In the genomic region with DNA sequence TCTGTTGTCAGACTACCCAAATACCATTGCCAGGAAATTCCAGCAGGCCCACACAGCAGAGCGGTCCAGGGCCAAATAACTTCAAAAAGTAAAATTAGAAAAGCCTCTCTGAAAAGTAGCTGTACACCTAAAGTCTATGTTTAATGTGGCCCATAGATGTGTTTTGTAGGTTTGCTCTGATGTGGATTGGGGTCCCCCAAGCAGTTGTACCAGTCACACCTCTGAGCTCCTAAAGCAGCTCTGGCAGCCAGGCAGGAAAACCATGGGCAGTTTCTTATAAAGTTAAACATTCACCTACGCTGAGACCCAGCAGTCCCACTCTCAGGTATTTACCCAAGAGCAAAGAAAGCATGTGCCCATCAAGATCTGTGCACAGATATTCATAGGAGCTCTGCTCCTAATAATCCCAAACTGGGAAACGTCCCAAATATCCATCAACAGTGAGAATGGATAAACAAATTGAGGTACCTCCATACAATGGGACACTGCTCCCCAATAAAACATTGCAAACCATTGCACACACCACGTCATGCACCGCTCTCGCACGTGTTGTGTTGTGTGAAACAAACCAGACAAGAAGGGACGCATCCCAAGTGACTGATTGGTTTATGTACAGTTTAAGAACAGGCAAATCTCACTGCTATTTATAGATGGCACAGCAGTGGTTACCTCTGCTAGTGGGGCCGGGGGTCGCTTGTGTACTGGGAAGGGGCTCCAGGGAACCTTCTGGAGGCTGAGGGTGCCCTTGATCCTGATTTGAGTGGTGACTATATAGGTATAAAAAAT, we compare ENCODE assay signal across 9 cellular contexts. TPM values are rescaled to one million over a fixed set of nuclear protein-coding genes. Genes with fewer than 3 reads are reported as not detected.
A peak's percentile ranks its signal among the peaks of the same experiment; 100 is the strongest.
DNase-seq lines count a peak whose midpoint lies in the region; ATAC-seq and TF ChIP-seq lines count a peak whose summit lies in the region.
"Had no signal": no experiment of that assay in that cellular context is flagged by ENCODE, and none has a peak within 500 bp of the region (broad histone marks: within the 10 kb centered on the region; RNA-seq: fewer than 3 reads in every experiment).

No MANE protein-coding gene starts in this region.

- H3K27me3 ChIP-seq in MM.1S (replicated peaks; ENCODE audit: insufficient read depth, low read length) (peaks cover 40% of the 10 kb centered on the region), foreskin keratinocyte (peaks cover 10% of the 10 kb centered on the region), WERI-Rb-1 (ENCODE audit: insufficient read depth, low read depth, severe bottlenecking) (no peaks in the 10 kb centered on the region)

- no peaks in the 10 kb centered on the region for H3K9me2 ChIP-seq in MM.1S (replicated peaks; ENCODE audit: insufficient read depth, low read length)

- peak overlapping the region; percentile 69 for H3K4me3 Mint-ChIP-seq in T-helper 1 cell treated with Interleukin-12 subunit alpha and Interleukin-12 subunit beta and Interleukin-4 antibody, amounts not matched to agents 30 μg/mL and 1 μg/mL, for 36 hours
- H3K4me3 Mint-ChIP-seq in stimulated activated naive CD8-positive, alpha-beta T cell treated with anti-CD3 and anti-CD28 coated beads, Interleukin-15, Interleukin-2, amounts not matched to agents 100 ng/mL and 50 ng/mL, for 24 hours: peak overlapping the region; percentile 17

- peak; percentile 69 for ATAC-seq in foreskin keratinocyte

- H3K4me3 ChIP-seq in MM.1S (ENCODE audit: low read length) (no peak overlapping the region), WERI-Rb-1 (ENCODE audit: low read depth, low read length) (no peak overlapping the region)

- no peak overlapping the region for H3K27ac Mint-ChIP-seq in T-helper 1 cell treated with Interleukin-12 subunit alpha and Interleukin-12 subunit beta and Interleukin-4 antibody, amounts not matched to agents 30 μg/mL and 1 μg/mL, for 36 hours
- peak overlapping the region; percentile 72 for H3K27ac Mint-ChIP-seq in stimulated activated naive CD8-positive, alpha-beta T cell treated with anti-CD3 and anti-CD28 coated beads, Interleukin-15, Interleukin-2, amounts not matched to agents 100 ng/mL and 50 ng/mL, for 24 hours

- H3K9me3 Mint-ChIP-seq in T-helper 1 cell treated with Interleukin-12 subunit alpha and Interleukin-12 subunit beta and Interleukin-4 antibody, amounts not matched to agents 30 μg/mL and 1 μg/mL, for 36 hours: no peaks in the 10 kb centered on the region
- no peaks in the 10 kb centered on the region for H3K9me3 Mint-ChIP-seq in stimulated activated naive CD8-positive, alpha-beta T cell treated with anti-CD3 and anti-CD28 coated beads, Interleukin-15, Interleukin-2, amounts not matched to agents 100 ng/mL and 50 ng/mL, for 24 hours

- H3K4me1 ChIP-seq in MM.1S (ENCODE audit: low read length): peaks cover 13% of the 10 kb centered on the region
- H3K4me1 ChIP-seq in foreskin keratinocyte: peaks cover 7% of the 10 kb centered on the region

- peaks cover 24% of the 10 kb centered on the region for H3K27me3 Mint-ChIP-seq in T-helper 1 cell treated with Interleukin-12 subunit alpha and Interleukin-12 subunit beta and Interleukin-4 antibody, amounts not matched to agents 30 μg/mL and 1 μg/mL, for 36 hours (ENCODE audit: low read depth)
- H3K27me3 Mint-ChIP-seq in stimulated activated naive CD8-positive, alpha-beta T cell treated with anti-CD3 and anti-CD28 coated beads, Interleukin-15, Interleukin-2, amounts not matched to agents 100 ng/mL and 50 ng/mL, for 24 hours: peaks cover 3% of the 10 kb centered on the region

- no peaks in the 10 kb centered on the region for H3K36me3 Mint-ChIP-seq in T-helper 1 cell treated with Interleukin-12 subunit alpha and Interleukin-12 subunit beta and Interleukin-4 antibody, amounts not matched to agents 30 μg/mL and 1 μg/mL, for 36 hours (ENCODE audit: low read depth)
- no peaks in the 10 kb centered on the region for H3K36me3 Mint-ChIP-seq in stimulated activated naive CD8-positive, alpha-beta T cell treated with anti-CD3 and anti-CD28 coated beads, Interleukin-15, Interleukin-2, amounts not matched to agents 100 ng/mL and 50 ng/mL, for 24 hours (ENCODE audit: low read depth)

- peak overlapping the region; percentile 44 for H3K4me2 ChIP-seq in MM.1S (ENCODE audit: low read depth, low read length)

- H4K20me1 ChIP-seq in MM.1S (ENCODE audit: insufficient read depth, low read length): no peaks in the 10 kb centered on the region

- H3K4me1 Mint-ChIP-seq in T-helper 1 cell treated with Interleukin-12 subunit alpha and Interleukin-12 subunit beta and Interleukin-4 antibody, amounts not matched to agents 30 μg/mL and 1 μg/mL, for 36 hours (ENCODE audit: low read depth): peaks cover 22% of the 10 kb centered on the region
- peaks cover 49% of the 10 kb centered on the region for H3K4me1 Mint-ChIP-seq in stimulated activated naive CD8-positive, alpha-beta T cell treated with anti-CD3 and anti-CD28 coated beads, Interleukin-15, Interleukin-2, amounts not matched to agents 100 ng/mL and 50 ng/mL, for 24 hours (ENCODE audit: low read depth)

- H3F3A ChIP-seq in MM.1S (ENCODE audit: insufficient read depth, low read length): peaks cover 4% of the 10 kb centered on the region; the same call in 1 of the 2 replicates

- H3K79me2 ChIP-seq in MM.1S (ENCODE audit: low read length): no peaks in the 10 kb centered on the region

- no peak overlapping the region for H3K9ac ChIP-seq in MM.1S (ENCODE audit: low read length)

- H2AFZ ChIP-seq in MM.1S (ENCODE audit: low read length): no peak overlapping the region

- DNase-seq in T-helper 1 cell: no peak
- DNase-seq in MM.1S: no peak
- DNase-seq in foreskin keratinocyte: peak in 1 of 2 donors; percentile 36
- no peak for DNase-seq in GM03348 (ENCODE audit: low spot score)
- DNase-seq in WERI-Rb-1: no peak
- no peak for DNase-seq in middle frontal gyrus (ENCODE audit: extremely low spot score, low spot score)

- TF ChIP-seq CTCF in MM.1S (IDR thresholded peaks at IDR 0.05; ENCODE audit: low read length): no peak
- TF ChIP-seq CTCF in foreskin keratinocyte (conservative IDR thresholded peaks at IDR 0.05): no peak
- TF ChIP-seq CTCF in WERI-Rb-1 (IDR thresholded peaks at IDR 0.05; ENCODE audit: low read depth, low read length): no peak

- H3K9me3 ChIP-seq in MM.1S (replicated peaks; ENCODE audit: insufficient read depth, low read length) (no peaks in the 10 kb centered on the region), WERI-Rb-1 (ENCODE audit: severe bottlenecking) (no peaks in the 10 kb centered on the region)

- no peaks in the 10 kb centered on the region for H3K36me3 ChIP-seq in MM.1S (replicated peaks; ENCODE audit: insufficient read depth, low read length)
- no peaks in the 10 kb centered on the region for H3K36me3 ChIP-seq in WERI-Rb-1

- H3K27ac ChIP-seq in MM.1S (ENCODE audit: low read length) (no peak overlapping the region), foreskin keratinocyte (peak overlapping the region; percentile 0), WERI-Rb-1 (no peak overlapping the region)

RNA-seq across cellular contexts. Expression of a gene that starts 15.8 kb away (rescaled TPM):
- total RNA-seq in foreskin keratinocyte: not detected in 2 replicates
- not detected in 2 replicates for polyA plus RNA-seq in foreskin keratinocyte
- polyA plus RNA-seq: AG04450 had no signal

RNA-seq across cellular contexts. Expression of a gene that starts 20.6 kb away (rescaled TPM):
- not detected in 2 replicates for total RNA-seq in foreskin keratinocyte
- polyA plus RNA-seq in foreskin keratinocyte: not detected in 2 replicates
- polyA plus RNA-seq: AG04450 had no signal

RNA-seq across cellular contexts. Expression of a gene that starts 23.5 kb away (rescaled TPM):
- total RNA-seq in foreskin keratinocyte: not detected in 2 replicates
- not detected in 2 replicates for polyA plus RNA-seq in foreskin keratinocyte
- polyA plus RNA-seq: AG04450 had no signal

RNA-seq across cellular contexts. Expression of a gene that starts 27.8 kb away (rescaled TPM):
- not detected in 2 replicates for total RNA-seq in foreskin keratinocyte
- not detected in 2 replicates for polyA plus RNA-seq in foreskin keratinocyte
- polyA plus RNA-seq: AG04450 had no signal

RNA-seq across cellular contexts. Expression of a gene that starts 40.9 kb away (rescaled TPM):
- total RNA-seq in foreskin keratinocyte: 5.2 and 6.3 TPM in 2 replicates
- polyA plus RNA-seq in foreskin keratinocyte: 8.8 and 13.1 TPM in 2 replicates
